8 cellular contexts compared by ENCODE assay signal in genomic region chr15:44426975-44427755, GRCh38. TPM values are rescaled to one million over a fixed set of nuclear protein-coding genes. Genes with fewer than 3 reads are reported as not detected.
DNase-seq lines count a peak whose midpoint lies in the region; ATAC-seq, FAIRE-seq and TF ChIP-seq lines count a peak whose summit lies in the region.

Gene CTDSPL2, plus strand, starts transcription at chr15:44427629. Its CDS starts 31,386 bp downstream, at chr15:44459015.

- peak within 1 kb of the TSS; percentile 91 for H3K4me2 ChIP-seq in smooth muscle cell

- H3K36me3 ChIP-seq in bronchial epithelial cell (ENCODE audit: control insufficient read depth, insufficient read depth, low read length), result no peaks in the 10 kb centered on the region
- H3K36me3 ChIP-seq in smooth muscle cell (ENCODE audit: low read depth), result no peaks in the 10 kb centered on the region

- peaks cover 8% of the 10 kb centered on the region for H3K4me1 ChIP-seq in smooth muscle cell (ENCODE audit: low read depth)

- WGBS in smooth muscle cell (ENCODE audit: low lambda C conversion rate), result 1% methylated on average over 53 of the region's 53 CpGs

- H3K27me3 ChIP-seq in bronchial epithelial cell (ENCODE audit: control insufficient read depth, insufficient read depth, low read length), result no peaks in the 10 kb centered on the region
- H3K27me3 ChIP-seq in smooth muscle cell (ENCODE audit: low read depth), result no peaks in the 10 kb centered on the region

- peak within 1 kb of the TSS; percentile 98 for H3K9ac ChIP-seq in smooth muscle cell (ENCODE audit: low read depth)

- no peaks in the 10 kb centered on the region for H3F3A ChIP-seq in smooth muscle cell (ENCODE audit: low read depth)

- no peak for TF ChIP-seq CTCF in AG09309 (IDR thresholded peaks at IDR 0.05; ENCODE audit: control insufficient read depth, insufficient read depth, low read depth, low read length, missing control alignments)
- TF ChIP-seq CTCF in WI38 (IDR thresholded peaks at IDR 0.05; ENCODE audit: low read depth, low read length), result no peak; the same call in 1 of the 2 replicates
- peak; percentile 39 for TF ChIP-seq CTCF in bronchial epithelial cell (IDR thresholded peaks at IDR 0.05; ENCODE audit: insufficient read depth, low read length, severe bottlenecking)
- no peak for TF ChIP-seq CTCF in smooth muscle cell (IDR thresholded peaks at IDR 0.05; ENCODE audit: borderline replicate concordance, insufficient read depth, poor library complexity, severe bottlenecking)

- no peak for FAIRE-seq in bronchial epithelial cell (lab: Jason Lieb, UNC)

- peak within 1 kb of the TSS; percentile 82 for H2AFZ ChIP-seq in smooth muscle cell (ENCODE audit: low read depth)

- H3K79me2 ChIP-seq in smooth muscle cell (ENCODE audit: low read depth), result peaks cover 44% of the 10 kb centered on the region

- H3K4me3 ChIP-seq in AG09309 (ENCODE audit: control insufficient read depth, low read depth, low read length) (peak within 1 kb of the TSS; percentile 94), WI38 (ENCODE audit: low read depth, low read length) (peak within 1 kb of the TSS; percentile 99), bronchial epithelial cell (ENCODE audit: low read depth, low read length) (peak within 1 kb of the TSS; percentile 53), smooth muscle cell (peak within 1 kb of the TSS; percentile 83)

- ATAC-seq in GM18909 (IDR thresholded peaks at IDR 0.05; ENCODE audit: poor library complexity, unreplicated experiment) (peak; percentile 92), HG03175 (IDR thresholded peaks at IDR 0.05; ENCODE audit: unreplicated experiment) (peak; percentile 93)

- DNase-seq in AG09309 (ENCODE audit: low read depth) (peak; percentile 95), NCI-H2227 treated with DMSO at 0.1 percent for 48 hours (lab: John Stamatoyannopoulos, UW) (peak; percentile 94), bronchial epithelial cell (ENCODE audit: low read depth) (peak; percentile 94), iPS-NIHi11 (ENCODE audit: low spot score) (peak; percentile 93), smooth muscle cell (lab: John Stamatoyannopoulos, UW; ENCODE audit: unreplicated experiment) (peak; percentile 88)

- no peaks in the 10 kb centered on the region for H3K9me3 ChIP-seq in smooth muscle cell (replicated peaks; ENCODE audit: low read depth)

- peaks cover 38% of the 10 kb centered on the region for H4K20me1 ChIP-seq in smooth muscle cell (ENCODE audit: low read depth)

- peak within 1 kb of the TSS; percentile 99 for H3K27ac ChIP-seq in smooth muscle cell (ENCODE audit: low read depth)

RNA-seq across cellular contexts. Expression of gene CTDSPL2, which starts in this region (rescaled TPM):
- total RNA-seq in bronchial epithelial cell (49.0 and 77.4 TPM in 2 replicates), smooth muscle cell (83.9 and 100 TPM in 2 replicates)
- polyA plus RNA-seq in smooth muscle cell, result 14.8 and 15.6 TPM in 2 replicates

Comparison
In these comparisons a context has a peak if more than half of its experiments do, and no peak if none do; other contexts are left out.
1. Peak in every context shown above with its lines: DNase-seq, ATAC-seq, H3K4me3 ChIP-seq and H3K27ac ChIP-seq.